ENCODE assay signal across 22 cellular contexts in the genomic region with DNA sequence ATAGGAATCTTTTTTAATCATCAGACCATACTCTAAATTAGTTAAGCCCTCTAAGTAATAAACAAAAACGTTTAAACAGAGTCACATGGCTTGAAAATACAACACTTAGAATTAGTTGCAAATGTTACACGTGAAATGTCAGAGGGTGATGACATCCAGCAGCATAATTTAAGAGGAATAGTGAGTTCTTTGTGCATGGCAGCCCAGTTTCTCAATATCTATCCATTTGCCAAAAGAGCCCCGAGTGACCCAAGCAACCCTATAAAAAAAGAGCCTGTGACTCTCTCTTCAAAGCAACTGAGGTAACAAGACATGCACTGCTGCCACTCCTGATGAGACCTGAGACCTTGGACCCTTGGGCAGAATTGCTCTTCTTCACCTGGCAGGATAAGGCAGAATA.
A peak's percentile ranks its signal among the peaks of the same experiment; 100 is the strongest.
DNase-seq lines count a peak whose midpoint lies in the region; ATAC-seq and TF ChIP-seq lines count a peak whose summit lies in the region.
"Had no signal": no experiment of that assay in that cellular context is flagged by ENCODE, and none has a peak within 500 bp of the region (broad histone marks: within the 10 kb centered on the region; RNA-seq: fewer than 3 reads in every experiment).

No MANE protein-coding gene starts in this region.

- in situ Hi-C loops in gastrocnemius medialis (cut with MboI; ENCODE audit: low sequenced_read_pairs in 4 of 4), result no loop called here

- TF ChIP-seq POLR2A in heart left ventricle (IDR thresholded peaks at IDR 0.05) (no peak), gastrocnemius medialis (IDR thresholded peaks at IDR 0.05) (no peak)

- CTCF ChIA-PET in SK-N-SH (lab: Yijun Ruan, JAX), result no interaction called here

- H3K27me3 ChIP-seq in SK-N-SH (ENCODE audit: insufficient read depth), result no peaks in the 10 kb centered on the region
- no peaks in the 10 kb centered on the region for H3K27me3 ChIP-seq in heart left ventricle
- H3K27me3 ChIP-seq in gastrocnemius medialis, result no peaks in the 10 kb centered on the region
- H3K27me3 ChIP-seq: BLaER1 treated with 17β-estradiol and CSF1 and Interleukin-3, amounts not matched to agents 10 nM and 100 nM had no signal

- peak overlapping the region; percentile 68; the same call in 1 of the 2 replicates for H2AFZ ChIP-seq in SK-N-SH (ENCODE audit: low read depth)

- H3K9me3 ChIP-seq in SK-N-SH (no peaks in the 10 kb centered on the region), heart left ventricle (no peaks in the 10 kb centered on the region), gastrocnemius medialis (no peaks in the 10 kb centered on the region)
- H3K9me3 ChIP-seq: A549 had no signal

- peaks cover 0 to 6% of the 10 kb centered on the region in 2 experiments; a peak in 1 of 4 replicates for H3K4me1 ChIP-seq in SK-N-SH (ENCODE audit: control insufficient read depth in 1 of 2, insufficient read depth in 2 of 2, low read depth in 1 of 2, low read length in 1 of 2)
- H3K4me1 ChIP-seq in heart left ventricle, result no peaks in the 10 kb centered on the region
- peaks cover 2 to 7% of the 10 kb centered on the region in 2 donors for H3K4me1 ChIP-seq in gastrocnemius medialis
- H3K4me1 ChIP-seq: A549; BLaER1 treated with 17β-estradiol and CSF1 and Interleukin-3, amounts not matched to agents 10 nM and 100 nM had no signal

- H3K9me2 ChIP-seq in SK-N-SH, result no peaks in the 10 kb centered on the region

- no peaks in the 10 kb centered on the region for H4K20me1 ChIP-seq in SK-N-SH (ENCODE audit: insufficient read depth)
- H4K20me1 ChIP-seq: BLaER1 treated with 17β-estradiol and CSF1 and Interleukin-3, amounts not matched to agents 10 nM and 100 nM had no signal

- TF ChIP-seq CTCF in SK-N-SH (IDR thresholded peaks at IDR 0.05), result no peak
- TF ChIP-seq CTCF in heart left ventricle (IDR thresholded peaks at IDR 0.05), result no peak
- TF ChIP-seq CTCF in gastrocnemius medialis (IDR thresholded peaks at IDR 0.05 in 4 of 5, conservative IDR thresholded peaks at IDR 0.05 in 1 of 5), result no peak

- DNase-seq in SK-N-SH (no peak), Right ventricle myocardium superior (no peak), heart left ventricle (no peak), foreskin melanocyte (peak; percentile 41), gastrocnemius medialis (no peak), AG08396 (ENCODE audit: low spot score) (no peak), NCI-H524 (lab: John Stamatoyannopoulos, UW) (no peak)
- DNase-seq: CD8-positive, alpha-beta T cell; DMS 273 treated with DMSO at 0.1 percent for 48 hours; DMS53; DND-41; EL; GOT3; H7; HFFc6 had no signal

- no peaks in the 10 kb centered on the region for H3K79me2 ChIP-seq in SK-N-SH (ENCODE audit: insufficient read depth)

- 26% methylated on average over 3 of the region's 3 CpGs for WGBS in SK-N-SH (ENCODE audit: low lambda C conversion rate)
- 64 to 73% (median 69%) methylated on average over 3 of the region's 3 CpGs for WGBS in heart left ventricle, 4 donors

- H3K36me3 ChIP-seq in SK-N-SH (replicated peaks in 1 of 2; ENCODE audit: control insufficient read depth in 1 of 2, insufficient read depth in 2 of 2, low read length in 1 of 2), result no peaks in the 10 kb centered on the region
- H3K36me3 ChIP-seq in heart left ventricle, result no peaks in the 10 kb centered on the region
- no peaks in the 10 kb centered on the region for H3K36me3 ChIP-seq in gastrocnemius medialis
- H3K36me3 ChIP-seq: BLaER1 treated with 17β-estradiol and CSF1 and Interleukin-3, amounts not matched to agents 10 nM and 100 nM had no signal

- H3F3A ChIP-seq in SK-N-SH (replicated peaks; ENCODE audit: insufficient read depth), result peaks cover 11% of the 10 kb centered on the region

- H3K27ac ChIP-seq in SK-N-SH (ENCODE audit: low read depth in 2 of 2, low read length in 1 of 2), result no peak overlapping the region
- H3K27ac ChIP-seq in heart left ventricle, result no peak overlapping the region
- H3K27ac ChIP-seq in gastrocnemius medialis, result no peak overlapping the region
- H3K27ac ChIP-seq: 22Rv1; A549; BLaER1 treated with 17β-estradiol and CSF1 and Interleukin-3, amounts not matched to agents 10 nM and 100 nM had no signal

- intact Hi-C loops in Right ventricle myocardium superior (cut with DNase I) (no loop called here), heart left ventricle (cut with DNase I) (no loop called here), gastrocnemius medialis (cut with DNase I; ENCODE audit: low total_unique reads) (no loop called here)

- no peak for TF ChIP-seq RAD21 in SK-N-SH (IDR thresholded peaks at IDR 0.05; ENCODE audit: low read length)

- H3K4me3 ChIP-seq in SK-N-SH (ENCODE audit: low read depth in 2 of 2, low read length in 1 of 2) (no peak overlapping the region), heart left ventricle (no peak overlapping the region), gastrocnemius medialis (no peak overlapping the region)
- H3K4me3 ChIP-seq: A549; BLaER1 treated with 17β-estradiol and CSF1 and Interleukin-3, amounts not matched to agents 10 nM and 100 nM; GM12878 had no signal

- no peak overlapping the region for H3K9ac ChIP-seq in SK-N-SH
- H3K9ac ChIP-seq: BLaER1 treated with 17β-estradiol and CSF1 and Interleukin-3, amounts not matched to agents 10 nM and 100 nM had no signal

- no peak for TF ChIP-seq EP300 in SK-N-SH (IDR thresholded peaks at IDR 0.05; ENCODE audit: borderline replicate concordance in 1 of 2, low read depth in 1 of 2, low read length in 1 of 2)

- POLR2A ChIA-PET in SK-N-SH (lab: Yijun Ruan, JAX), result no interaction called here

- H3K4me2 ChIP-seq in SK-N-SH, result no peak overlapping the region
- H3K4me2 ChIP-seq: A549; BLaER1 treated with 17β-estradiol and CSF1 and Interleukin-3, amounts not matched to agents 10 nM and 100 nM had no signal

- ATAC-seq in SK-N-SH treated with all-trans-retinoic acid at 6 μM for 48 hours, result no peak
- ATAC-seq in Right ventricle myocardium superior (ENCODE audit: poor library complexity), result peak; percentile 51
- ATAC-seq in heart left ventricle, result no peak
- ATAC-seq in gastrocnemius medialis, result peak; percentile 24 to 56
- ATAC-seq: A549; CD8-positive, alpha-beta T cell; GM12878; HCT116; HepG2 had no signal

TF ChIP-seq in SK-N-SH, 30 proteins besides CTCF, POLR2A, EP300 and RAD21:
- no peak for TF ChIP-seq CHD2 (IDR thresholded peaks at IDR 0.05; ENCODE audit: low read length, partially characterized antibody)

TF ChIP-seq in SK-N-SH treated with all-trans-retinoic acid at 6 μM for 48 hours, 23 proteins besides CTCF, POLR2A, EP300 and RAD21:
- TF ChIP-seq ZC3H10 (CRISPR knock-in tag; IDR thresholded peaks at IDR 0.05), result no peak
- TF ChIP-seq ZFP30 (CRISPR knock-in tag; IDR thresholded peaks at IDR 0.05), result no peak
- TF ChIP-seq, protein P1, sequence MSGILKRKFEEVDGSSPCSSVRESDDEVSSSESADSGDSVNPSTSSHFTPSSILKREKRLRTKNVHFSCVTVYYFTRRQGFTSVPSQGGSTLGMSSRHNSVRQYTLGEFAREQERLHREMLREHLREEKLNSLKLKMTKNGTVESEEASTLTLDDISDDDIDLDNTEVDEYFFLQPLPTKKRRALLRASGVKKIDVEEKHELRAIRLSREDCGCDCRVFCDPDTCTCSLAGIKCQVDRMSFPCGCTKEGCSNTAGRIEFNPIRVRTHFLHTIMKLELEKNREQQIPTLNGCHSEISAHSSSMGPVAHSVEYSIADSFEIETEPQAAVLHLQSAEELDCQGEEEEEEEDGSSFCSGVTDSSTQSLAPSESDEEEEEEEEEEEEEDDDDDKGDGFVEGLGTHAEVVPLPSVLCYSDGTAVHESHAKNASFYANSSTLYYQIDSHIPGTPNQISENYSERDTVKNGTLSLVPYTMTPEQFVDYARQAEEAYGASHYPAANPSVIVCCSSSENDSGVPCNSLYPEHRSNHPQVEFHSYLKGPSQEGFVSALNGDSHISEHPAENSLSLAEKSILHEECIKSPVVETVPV (CRISPR knock-in tag; IDR thresholded peaks at IDR 0.05), result no peak
- TF ChIP-seq, protein P2, sequence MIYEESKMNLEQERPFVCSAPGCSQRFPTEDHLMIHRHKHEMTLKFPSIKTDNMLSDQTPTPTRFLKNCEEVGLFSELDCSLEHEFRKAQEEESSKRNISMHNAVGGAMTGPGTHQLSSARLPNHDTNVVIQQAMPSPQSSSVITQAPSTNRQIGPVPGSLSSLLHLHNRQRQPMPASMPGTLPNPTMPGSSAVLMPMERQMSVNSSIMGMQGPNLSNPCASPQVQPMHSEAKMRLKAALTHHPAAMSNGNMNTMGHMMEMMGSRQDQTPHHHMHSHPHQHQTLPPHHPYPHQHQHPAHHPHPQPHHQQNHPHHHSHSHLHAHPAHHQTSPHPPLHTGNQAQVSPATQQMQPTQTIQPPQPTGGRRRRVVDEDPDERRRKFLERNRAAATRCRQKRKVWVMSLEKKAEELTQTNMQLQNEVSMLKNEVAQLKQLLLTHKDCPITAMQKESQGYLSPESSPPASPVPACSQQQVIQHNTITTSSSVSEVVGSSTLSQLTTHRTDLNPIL (CRISPR knock-in tag; IDR thresholded peaks at IDR 0.05; ENCODE audit: low read depth), result no peak
- TF ChIP-seq ESRRG (CRISPR knock-in tag; IDR thresholded peaks at IDR 0.05), result no peak
- TF ChIP-seq OSR1 (CRISPR knock-in tag; IDR thresholded peaks at IDR 0.05), result no peak
- TF ChIP-seq ZNF565 (CRISPR knock-in tag; conservative IDR thresholded peaks at IDR 0.05; ENCODE audit: low read depth), result no peak
- TF ChIP-seq SNAI2 (CRISPR knock-in tag; IDR thresholded peaks at IDR 0.05), result no peak

Comparison
In these comparisons a context has a peak if more than half of its experiments do, and no peak if none do; other contexts are left out.
1. ATAC-seq: peak in Right ventricle myocardium superior (single experiment) and gastrocnemius medialis (2 of 2); none in SK-N-SH treated with all-trans-retinoic acid at 6 μM for 48 hours (single experiment) and heart left ventricle (0 of 4).